8 cellular contexts compared by ENCODE assay signal in the genomic region with DNA sequence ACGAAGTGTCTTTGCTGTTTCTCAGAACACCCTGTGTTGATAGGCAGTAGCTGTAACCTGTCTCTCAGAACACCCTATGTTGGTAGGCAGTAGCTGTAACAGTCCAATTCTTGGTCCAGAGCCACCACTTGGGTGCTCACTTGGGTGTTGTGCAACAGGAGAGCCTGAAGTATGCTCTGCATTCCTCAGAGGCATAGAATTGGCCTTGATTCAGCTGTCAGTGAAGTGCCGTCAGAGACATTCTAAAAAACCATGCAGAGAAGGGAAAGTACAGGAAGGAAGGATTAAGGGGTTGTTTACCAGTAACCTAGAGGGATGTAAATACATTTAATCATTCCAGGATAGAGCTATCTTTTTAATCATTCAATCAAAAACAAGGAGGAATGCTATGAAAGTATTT.
DNase-seq lines count a peak whose midpoint lies in the region; ATAC-seq and TF ChIP-seq lines count a peak whose summit lies in the region.

No MANE protein-coding gene starts in this region.

- H3K4me3 ChIP-seq in PC-3 (ENCODE audit: low read length) (no peak overlapping the region), epithelial cell of proximal tubule (ENCODE audit: low read depth, low read length) (no peak overlapping the region), neural progenitor cell (no peak overlapping the region)

- CTCF ChIA-PET in Calu3 (lab: Charles Lee) (interaction anchor here (0.6 to 0.9 kb wide), 3 partner anchors 28 to 233 kb away, joined by 3 to 12 read pairs (median 3); no protein-coding TSS in a partner anchor), PC-3 (lab: Charles Lee) (no interaction called here)

- H3K36me3 Mint-ChIP-seq in Calu3 (ENCODE audit: insufficient read depth, unreplicated experiment) (peaks cover 5% of the 10 kb centered on the region), neural progenitor cell (peaks cover 33% of the 10 kb centered on the region)

- H3K27ac Mint-ChIP-seq in Calu3 (ENCODE audit: unreplicated experiment) (no peak overlapping the region), neural progenitor cell (no peak overlapping the region)

- H2AFZ ChIP-seq in PC-3 (ENCODE audit: low read length), result no peak overlapping the region
- no peak overlapping the region for H2AFZ ChIP-seq in neural progenitor cell (replicated peaks)

- no peaks in the 10 kb centered on the region for H4K20me1 ChIP-seq in PC-3 (ENCODE audit: low read length)
- H4K20me1 ChIP-seq in neural progenitor cell (ENCODE audit: low read depth), result no peaks in the 10 kb centered on the region

- H3K27me3 Mint-ChIP-seq in Calu3 (ENCODE audit: unreplicated experiment), result no peaks in the 10 kb centered on the region
- H3K27me3 Mint-ChIP-seq in neural progenitor cell (ENCODE audit: insufficient read depth, low read depth), result peaks cover 2% of the 10 kb centered on the region

- H3K9ac ChIP-seq in PC-3 (ENCODE audit: low read length) (no peak overlapping the region), neural progenitor cell (no peak overlapping the region)

- no peaks in the 10 kb centered on the region for H3F3A ChIP-seq in PC-3 (ENCODE audit: low read length, unreplicated experiment)
- H3F3A ChIP-seq in neural progenitor cell (ENCODE audit: low read depth), result no peaks in the 10 kb centered on the region

- H3K9me3 Mint-ChIP-seq in Calu3 (ENCODE audit: low read depth, unreplicated experiment) (peaks cover 5% of the 10 kb centered on the region), neural progenitor cell (peaks cover 13% of the 10 kb centered on the region)

- H3K9me3 ChIP-seq in PC-3 (ENCODE audit: low read length) (no peaks in the 10 kb centered on the region), neural progenitor cell (ENCODE audit: low read depth) (no peaks in the 10 kb centered on the region)

- H3K9me2 ChIP-seq in PC-3 (replicated peaks; ENCODE audit: low read length), result no peaks in the 10 kb centered on the region

- peaks cover 23% of the 10 kb centered on the region for H3K4me1 ChIP-seq in PC-3 (ENCODE audit: insufficient read depth, low read length)
- no peaks in the 10 kb centered on the region for H3K4me1 ChIP-seq in neural progenitor cell

- H3K79me2 ChIP-seq in PC-3 (ENCODE audit: low read length) (no peaks in the 10 kb centered on the region), neural progenitor cell (ENCODE audit: low read depth) (no peaks in the 10 kb centered on the region)

- H3K27ac ChIP-seq in PC-3 (ENCODE audit: low read length), result no peak overlapping the region
- H3K27ac ChIP-seq in neural progenitor cell, result no peak overlapping the region

- H3K4me2 ChIP-seq in PC-3 (ENCODE audit: low read length), result peak overlapping the region; percentile 19; the same call in 1 of the 2 replicates
- no peak overlapping the region for H3K4me2 ChIP-seq in neural progenitor cell

- TF ChIP-seq CTCF in Calu3 (IDR thresholded peaks at IDR 0.05; ENCODE audit: unreplicated experiment) (no peak), PC-3 (conservative IDR thresholded peaks at IDR 0.05; ENCODE audit: low read depth, low read length) (no peak), epithelial cell of proximal tubule (conservative IDR thresholded peaks at IDR 0.05; ENCODE audit: low read depth, low read length) (no peak), neural progenitor cell (IDR thresholded peaks at IDR 0.05) (no peak)

- BruUV-seq in Calu3 (replicated peaks; lab: Mats Ljungman, UMichigan), result no TSS peak
- BruUV-seq in PC-3 (replicated peaks; lab: Mats Ljungman, UMichigan), result no TSS peak

- H3K4me1 Mint-ChIP-seq in Calu3 (ENCODE audit: low read depth, unreplicated experiment) (peaks cover 41% of the 10 kb centered on the region), neural progenitor cell (peaks cover 9% of the 10 kb centered on the region)

- H3K4me3 Mint-ChIP-seq in Calu3 (ENCODE audit: low read depth, unreplicated experiment) (no peak overlapping the region), neural progenitor cell (no peak overlapping the region)

- DNase-seq in Calu3, result peak; percentile 72
- DNase-seq in PC-3, result peak; percentile 81
- peak; percentile 98 for DNase-seq in epithelial cell of proximal tubule (ENCODE audit: low read depth)
- DNase-seq in non-pigmented ciliary epithelial cell (ENCODE audit: low read depth), result peak; percentile 81
- no peak for DNase-seq in NCI-H2227 treated with DMSO at 0.1 percent for 48 hours (lab: John Stamatoyannopoulos, UW)
- no peak for DNase-seq in neural progenitor cell (ENCODE audit: low spot score)
- no peak for DNase-seq in SHP77 (lab: John Stamatoyannopoulos, UW)
- DNase-seq in pons (ENCODE audit: low spot score), result no peak

- H3K27me3 ChIP-seq in PC-3 (ENCODE audit: low read length) (no peaks in the 10 kb centered on the region), neural progenitor cell (no peaks in the 10 kb centered on the region)

- H3K36me3 ChIP-seq in PC-3 (ENCODE audit: low read depth, low read length) (no peaks in the 10 kb centered on the region), neural progenitor cell (no peaks in the 10 kb centered on the region)

- intact Hi-C loops in Calu3 (cut with micrococcal nuclease; ENCODE audit: unreplicated experiment), result no loop called here
- intact Hi-C loops in PC-3 (cut with micrococcal nuclease), result no loop called here

- ATAC-seq in PC-3, result peak; percentile 76

- POLR2A ChIA-PET in PC-3 (lab: Charles Lee; ENCODE audit: unreplicated experiment), result no interaction called here

Comparison
In these comparisons a context has a peak if more than half of its experiments do, and no peak if none do; other contexts are left out.
1. DNase-seq: peak in Calu3 (single experiment), PC-3 (single experiment), epithelial cell of proximal tubule (single experiment) and non-pigmented ciliary epithelial cell (single experiment); none in NCI-H2227 treated with DMSO at 0.1 percent for 48 hours (single experiment), neural progenitor cell (single experiment), SHP77 (0 of 2) and pons (single experiment).